18 cellular contexts compared by ENCODE assay signal in the genomic region with DNA sequence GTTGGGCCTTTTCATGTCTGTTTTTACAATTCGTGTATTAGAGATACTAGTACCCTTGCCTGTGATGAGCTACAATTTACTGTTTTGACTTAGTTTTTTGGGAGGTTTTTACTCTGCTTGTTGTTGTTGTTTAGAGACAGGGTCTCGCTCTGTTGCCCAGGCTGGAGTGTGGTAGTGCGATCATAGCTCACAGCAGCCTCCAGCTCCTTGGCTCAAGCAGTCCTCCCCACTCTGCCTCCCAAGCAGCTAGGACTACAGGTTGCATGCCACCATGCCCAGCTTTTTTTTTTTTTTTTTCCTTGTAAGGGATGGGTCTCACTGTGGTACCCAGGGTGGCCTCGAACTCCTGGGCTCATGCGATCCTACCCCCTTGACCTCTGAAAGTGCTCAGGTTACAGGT. TPM values are rescaled to one million over a fixed set of nuclear protein-coding genes. Genes with fewer than 3 reads are reported as not detected.
DNase-seq lines count a peak whose midpoint lies in the region; ATAC-seq and TF ChIP-seq lines count a peak whose summit lies in the region.
"Had no signal": no experiment of that assay in that cellular context is flagged by ENCODE, and none has a peak within 500 bp of the region (broad histone marks: within the 10 kb centered on the region; RNA-seq: fewer than 3 reads in every experiment).

No MANE protein-coding gene starts in this region.

- no peak for DNase-seq in activated T-cell treated with anti-CD3 and anti-CD28 coated beads, Interleukin-2, amount 50 U/mL, for 72 hours
- DNase-seq in activated T-cell treated with anti-CD3 and anti-CD28 coated beads for 4 hours (no peak), left ventricle myocardium inferior (no peak), left ventricle myocardium superior (no peak), neural progenitor cell (ENCODE audit: low spot score) (no peak), SKM-1 (lab: John Stamatoyannopoulos, UW; ENCODE audit: unreplicated experiment) (no peak), islet precursor cell (no peak)
- DNase-seq: Caco-2; CD8-positive, alpha-beta memory T cell; DND-41; GDM1; HCEC 1CT; HFFc6 had no signal

- H3K79me2 ChIP-seq in neural progenitor cell (ENCODE audit: low read depth) = no peaks in the 10 kb centered on the region

- no peaks in the 10 kb centered on the region for H4K20me1 ChIP-seq in neural progenitor cell (ENCODE audit: low read depth)

- H3K27ac ChIP-seq in left ventricle myocardium inferior (replicated peaks) (peak overlapping the region; percentile 61), neural progenitor cell (no peak overlapping the region)
- H3K27ac ChIP-seq: 22Rv1 had no signal

- peaks cover 59% of the 10 kb centered on the region for H3K36me3 ChIP-seq in left ventricle myocardium inferior
- H3K36me3 ChIP-seq in neural progenitor cell = peaks cover 11% of the 10 kb centered on the region

- no peak for ATAC-seq in activated T-cell treated with anti-CD3 and anti-CD28 coated beads, Interleukin-2, amount 50 U/mL, for 72 hours (replicated peaks in 1 of 2)
- no peak for ATAC-seq in left ventricle myocardium superior
- ATAC-seq: HepG2 had no signal

- no peaks in the 10 kb centered on the region for H3K9me3 Mint-ChIP-seq in activated T-cell treated with anti-CD3 and anti-CD28 coated beads, Interleukin-2, amount 50 U/mL, for 72 hours
- H3K9me3 Mint-ChIP-seq in neural progenitor cell = no peaks in the 10 kb centered on the region
- H3K9me3 Mint-ChIP-seq: CD14-positive monocyte; CD8-positive, alpha-beta memory T cell; HFFc6 had no signal

- H3K4me2 ChIP-seq in neural progenitor cell = no peak overlapping the region

- H3K4me3 ChIP-seq in left ventricle myocardium inferior (no peak overlapping the region), neural progenitor cell (no peak overlapping the region)

- H3K36me3 Mint-ChIP-seq in activated T-cell treated with anti-CD3 and anti-CD28 coated beads, Interleukin-2, amount 50 U/mL, for 72 hours (ENCODE audit: insufficient read depth in 2 of 2) = peaks cover 4 to 21% of the 10 kb centered on the region in 2 donors
- peaks cover 14% of the 10 kb centered on the region for H3K36me3 Mint-ChIP-seq in neural progenitor cell

- intact Hi-C loops in left ventricle myocardium inferior (cut with micrococcal nuclease) (no loop called here), left ventricle myocardium superior (cut with micrococcal nuclease) (no loop called here)

- H3K27me3 ChIP-seq in left ventricle myocardium inferior (ENCODE audit: low read depth) = no peaks in the 10 kb centered on the region
- no peaks in the 10 kb centered on the region for H3K27me3 ChIP-seq in neural progenitor cell

- H3K4me3 Mint-ChIP-seq in activated T-cell treated with anti-CD3 and anti-CD28 coated beads, Interleukin-2, amount 50 U/mL, for 72 hours = no peak overlapping the region
- H3K4me3 Mint-ChIP-seq in neural progenitor cell = no peak overlapping the region
- H3K4me3 Mint-ChIP-seq: CD14-positive monocyte; CD8-positive, alpha-beta memory T cell; HFFc6 had no signal

- H3K4me1 ChIP-seq in left ventricle myocardium inferior (peaks cover 15% of the 10 kb centered on the region), neural progenitor cell (no peaks in the 10 kb centered on the region)
- H3K4me1 ChIP-seq: Caco-2 had no signal

- peak overlapping the region; percentile 11 for H3K27ac Mint-ChIP-seq in activated T-cell treated with anti-CD3 and anti-CD28 coated beads, Interleukin-2, amount 50 U/mL, for 72 hours
- H3K27ac Mint-ChIP-seq in neural progenitor cell = peak overlapping the region; percentile 1
- H3K27ac Mint-ChIP-seq: CD8-positive, alpha-beta memory T cell had no signal

- no peaks in the 10 kb centered on the region for H3K9me3 ChIP-seq in left ventricle myocardium inferior (replicated peaks)
- H3K9me3 ChIP-seq in neural progenitor cell (ENCODE audit: low read depth) = no peaks in the 10 kb centered on the region
- H3K9me3 ChIP-seq: Caco-2 had no signal

- no peak for TF ChIP-seq CTCF in left ventricle myocardium inferior (IDR thresholded peaks at IDR 0.05; ENCODE audit: borderline replicate concordance)
- TF ChIP-seq CTCF in neural progenitor cell (IDR thresholded peaks at IDR 0.05) = no peak

- no peak overlapping the region for H3K9ac ChIP-seq in neural progenitor cell

- no peak overlapping the region for H2AFZ ChIP-seq in neural progenitor cell (replicated peaks)

- H3K4me1 Mint-ChIP-seq in activated T-cell treated with anti-CD3 and anti-CD28 coated beads, Interleukin-2, amount 50 U/mL, for 72 hours (ENCODE audit: low read depth) = no peaks in the 10 kb centered on the region
- no peaks in the 10 kb centered on the region for H3K4me1 Mint-ChIP-seq in neural progenitor cell
- H3K4me1 Mint-ChIP-seq: CD14-positive monocyte had no signal

- no peaks in the 10 kb centered on the region for H3K27me3 Mint-ChIP-seq in activated T-cell treated with anti-CD3 and anti-CD28 coated beads, Interleukin-2, amount 50 U/mL, for 72 hours (ENCODE audit: low read depth)
- no peaks in the 10 kb centered on the region for H3K27me3 Mint-ChIP-seq in neural progenitor cell (ENCODE audit: insufficient read depth, low read depth)
- H3K27me3 Mint-ChIP-seq: CD8-positive, alpha-beta memory T cell had no signal

- H3F3A ChIP-seq in neural progenitor cell (ENCODE audit: low read depth) = no peaks in the 10 kb centered on the region

RNA-seq across cellular contexts. Expression of gene DIP2B, which starts 52.0 kb away (rescaled TPM):
- total RNA-seq in activated T-cell treated with anti-CD3 and anti-CD28 coated beads, Interleukin-2, amount 50 U/mL, for 72 hours = 10 to 100 TPM; 25.4 to 28.1 TPM
- total RNA-seq in left ventricle myocardium inferior (13.2 TPM), left ventricle myocardium superior (11.4 TPM), neural progenitor cell (ENCODE audit: low replicate concordance) (37.1 and 37.4 TPM in 2 replicates)

RNA-seq across cellular contexts. Expression of gene LARP4, which starts 52.1 kb away (rescaled TPM):
- 10 to 100 TPM; 51.3 to 66.1 TPM for total RNA-seq in activated T-cell treated with anti-CD3 and anti-CD28 coated beads, Interleukin-2, amount 50 U/mL, for 72 hours
- total RNA-seq in left ventricle myocardium inferior = 69.0 TPM
- 55.6 TPM for total RNA-seq in left ventricle myocardium superior
- 36.4 and 88.4 TPM in 2 replicates for total RNA-seq in neural progenitor cell (ENCODE audit: low replicate concordance)

RNA-seq across cellular contexts. Expression of gene FAM186A, which starts 56.4 kb away (rescaled TPM):
- not detected for total RNA-seq in activated T-cell treated with anti-CD3 and anti-CD28 coated beads, Interleukin-2, amount 50 U/mL, for 72 hours
- total RNA-seq in left ventricle myocardium inferior (not detected), left ventricle myocardium superior (not detected), neural progenitor cell (ENCODE audit: low replicate concordance) (not detected in 2 replicates)
- total RNA-seq: A673; Caco-2; CD8-positive, alpha-beta memory T cell; H4; HepG2; HFFc6 had no signal
